Comparison of ENCODE assay signal across 8 cellular contexts in genomic region chr3:33114622-33115023, GRCh38. TPM values are rescaled to one million over a fixed set of nuclear protein-coding genes. Genes with fewer than 3 reads are reported as not detected.
DNase-seq lines count a peak whose midpoint lies in the region; ATAC-seq and TF ChIP-seq lines count a peak whose summit lies in the region.

No MANE protein-coding gene starts in this region.

- H3K9me3 ChIP-seq in SU-DHL-6 (ENCODE audit: insufficient read depth, low read length): no peaks in the 10 kb centered on the region
- H3K9me3 ChIP-seq in gastrocnemius medialis: no peaks in the 10 kb centered on the region

- peak overlapping the region; percentile 74 for H3K4me3 ChIP-seq in SU-DHL-6 (ENCODE audit: insufficient read depth, low read length, poor library complexity, severe bottlenecking)
- H3K4me3 ChIP-seq in fibroblast of villous mesenchyme (ENCODE audit: low read depth, low read length): peak overlapping the region; percentile 72
- peak overlapping the region; percentile 69 to 90 (median 70) for H3K4me3 ChIP-seq in gastrocnemius medialis

- no peaks in the 10 kb centered on the region for H3K79me2 ChIP-seq in SU-DHL-6 (ENCODE audit: insufficient read depth, low read length)

- TF ChIP-seq CTCF in SU-DHL-6 (IDR thresholded peaks at IDR 0.05; ENCODE audit: insufficient read depth, low read length, poor library complexity, severe bottlenecking) (no peak), fibroblast of villous mesenchyme (IDR thresholded peaks at IDR 0.05; ENCODE audit: insufficient read depth, low read depth, low read length) (no peak), gastrocnemius medialis (IDR thresholded peaks at IDR 0.05 in 4 of 5, conservative IDR thresholded peaks at IDR 0.05 in 1 of 5) (no peak)

- intact Hi-C loops in gastrocnemius medialis (cut with DNase I; ENCODE audit: low total_unique reads): loop anchor here (1.0 to 10.0 kb wide), 3 partner anchors 17 to 600 kb away; partner anchors contain the start of genes CLASP2, GLB1, TMPPE and UBP1

- ATAC-seq in GM18870 (IDR thresholded peaks at IDR 0.05; ENCODE audit: unreplicated experiment): peak; percentile 3
- peak in 1 of 2 donors; percentile 0 for ATAC-seq in gastrocnemius medialis
- no peak for ATAC-seq in HG03108 (IDR thresholded peaks at IDR 0.05; ENCODE audit: unreplicated experiment)

- peak overlapping the region; percentile 70 for H2AFZ ChIP-seq in SU-DHL-6 (ENCODE audit: low read depth, low read length, severe bottlenecking)

- H3K9me2 ChIP-seq in SU-DHL-6 (replicated peaks; ENCODE audit: insufficient read depth, low read length): no peaks in the 10 kb centered on the region

- H3K36me3 ChIP-seq in SU-DHL-6 (ENCODE audit: low read length) (no peaks in the 10 kb centered on the region), gastrocnemius medialis (no peaks in the 10 kb centered on the region)

- in situ Hi-C loops in gastrocnemius medialis (cut with MboI; ENCODE audit: low sequenced_read_pairs in 4 of 4): loop anchor here in 1 of 4 donors (10.0 kb wide), 1 partner anchor 320 kb away; no protein-coding TSS in a partner anchor

- peaks cover 9% of the 10 kb centered on the region in 2 donors for H3K4me1 ChIP-seq in gastrocnemius medialis

- H3K4me2 ChIP-seq in SU-DHL-6 (ENCODE audit: low read depth, low read length, poor library complexity, severe bottlenecking): peak overlapping the region; percentile 89

- H4K20me1 ChIP-seq in SU-DHL-6 (ENCODE audit: low read depth, low read length): no peaks in the 10 kb centered on the region

- TF ChIP-seq POLR2A in gastrocnemius medialis (IDR thresholded peaks at IDR 0.05): no peak

- H3K9ac ChIP-seq in SU-DHL-6 (ENCODE audit: low read length): 0 out of 2 replicates have a peak overlapping the region, but pooled peaks have one; percentile 76

- H3F3A ChIP-seq in SU-DHL-6 (ENCODE audit: insufficient read depth): peaks cover 10% of the 10 kb centered on the region; the same call in 1 of the 2 replicates

- DNase-seq in fibroblast of villous mesenchyme (ENCODE audit: low read depth) (no peak), gastrocnemius medialis (no peak), activated gamma-delta T cell treated with Interleukin-2 at 50 U/mL for 16 hours (no peak)
- no peak for DNase-seq in effector CD4-positive, alpha-beta T cell
- DNase-seq in effector CD8-positive, alpha-beta T cell (lab: John Stamatoyannopoulos, UW): no peak

- H3K27ac ChIP-seq in SU-DHL-6 (ENCODE audit: low read depth, low read length) (no peak overlapping the region), gastrocnemius medialis (peak overlapping the region; percentile 87 to 96 (median 94))

- H3K27me3 ChIP-seq in SU-DHL-6 (ENCODE audit: low read length): no peaks in the 10 kb centered on the region
- no peaks in the 10 kb centered on the region for H3K27me3 ChIP-seq in gastrocnemius medialis

RNA-seq across cellular contexts. Expression of gene CRTAP, which starts 0.8 kb away (rescaled TPM):
- total RNA-seq in fibroblast of villous mesenchyme (145 and 196 TPM in 2 replicates), gastrocnemius medialis (100 to 1,000 TPM in 1 of 4 donors, 10 to 100 TPM in 3; 75.2 to 107 (median 83.1) TPM)

RNA-seq across cellular contexts. Expression of gene GLB1, which starts 17.7 kb away (rescaled TPM):
- total RNA-seq in fibroblast of villous mesenchyme: 49.3 and 63.5 TPM in 2 replicates
- total RNA-seq in gastrocnemius medialis: 10 to 100 TPM; 11.4 to 38.0 (median 19.3) TPM

RNA-seq across cellular contexts. Expression of gene TMPPE, which starts 17.7 kb away (rescaled TPM):
- total RNA-seq in fibroblast of villous mesenchyme: 4.8 and 7.3 TPM in 2 replicates
- 1 to 10 TPM; 2.1 to 2.8 (median 2.6) TPM for total RNA-seq in gastrocnemius medialis
